12 cellular contexts compared by ENCODE assay signal in the genomic region with DNA sequence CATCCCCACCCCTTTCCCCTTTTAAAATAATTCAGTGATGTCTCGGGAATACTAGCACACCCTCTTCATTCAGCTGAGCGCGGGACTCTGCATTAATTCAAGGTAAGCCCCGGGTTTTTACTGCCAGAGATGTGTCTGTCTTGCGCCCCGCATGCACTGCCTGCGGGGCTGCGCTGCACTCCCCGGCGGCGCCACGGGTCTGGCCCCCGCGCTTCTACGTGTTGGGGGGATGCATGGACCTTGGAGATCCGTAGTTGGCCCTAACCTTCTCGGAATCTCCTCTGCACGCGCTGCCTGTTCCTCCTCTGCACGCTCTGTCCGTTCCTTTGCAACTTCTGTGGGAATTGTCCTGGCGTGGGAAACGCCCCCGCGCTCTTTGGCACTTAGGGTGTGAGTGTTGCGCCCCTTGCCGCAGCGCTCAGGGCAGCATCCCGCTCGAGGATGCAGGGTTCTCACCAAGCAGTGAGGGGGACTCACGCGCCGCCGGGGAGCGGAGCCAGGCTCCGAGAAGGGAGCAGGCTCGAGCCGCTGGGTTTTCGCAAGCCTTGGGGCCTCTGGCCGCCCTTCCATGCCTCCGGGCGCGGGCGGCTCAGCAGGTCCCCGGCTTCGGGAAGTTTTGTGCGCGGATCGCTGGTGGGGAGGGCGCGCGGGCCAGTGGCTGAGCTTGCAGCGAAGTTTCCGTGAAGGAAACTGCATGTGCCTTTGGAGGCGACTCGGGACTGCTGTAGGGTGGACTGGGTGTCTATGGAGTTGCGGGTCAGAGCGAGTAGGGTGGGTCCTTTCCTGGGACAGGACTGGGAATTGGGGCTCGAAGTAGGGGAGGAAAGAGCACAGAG.
DNase-seq lines count a peak whose midpoint lies in the region; ATAC-seq, FAIRE-seq and TF ChIP-seq lines count a peak whose summit lies in the region.
"Had no signal": no experiment of that assay in that cellular context is flagged by ENCODE, and none has a peak within 500 bp of the region (broad histone marks: within the 10 kb centered on the region; RNA-seq: fewer than 3 reads in every experiment).

No MANE protein-coding gene starts in this region.

- H3K9me3 Mint-ChIP-seq in activated CD4-positive, alpha-beta T cell treated with anti-CD3 and anti-CD28 coated beads, Interleukin-2, amount 10 ng/mL, durations not matched to agents 24 days and 14 days: no peaks in the 10 kb centered on the region
- H3K9me3 Mint-ChIP-seq in WTC11 (no peaks in the 10 kb centered on the region), HFFc6 (no peaks in the 10 kb centered on the region)

- intact Hi-C loops in activated CD4-positive, alpha-beta T cell treated with anti-CD3 and anti-CD28 coated beads, Interleukin-2, amount 10 ng/mL, durations not matched to agents 24 days and 14 days (cut with micrococcal nuclease): loop anchor here (5.0 kb wide), 1 partner anchor 79 kb away; no protein-coding TSS in a partner anchor
- intact Hi-C loops in endothelial cell of umbilical vein (cut with micrococcal nuclease) (no loop called here), body of pancreas (cut with DNase I) (no loop called here)

- POLR2A ChIA-PET in WTC11 (lab: Charles Lee): no interaction called here
- POLR2A ChIA-PET in endothelial cell of umbilical vein (lab: Charles Lee): no interaction called here

- peak overlapping the region; percentile 62 for H3K4me3 Mint-ChIP-seq in activated CD4-positive, alpha-beta T cell treated with anti-CD3 and anti-CD28 coated beads, Interleukin-2, amount 10 ng/mL, durations not matched to agents 24 days and 14 days
- peak overlapping the region; percentile 86 for H3K4me3 Mint-ChIP-seq in WTC11
- H3K4me3 Mint-ChIP-seq in HFFc6: no peak overlapping the region; the same call in 1 of the 2 replicates
- H3K4me3 Mint-ChIP-seq: B cell had no signal

- H3K27ac ChIP-seq in endothelial cell of umbilical vein (ENCODE audit: insufficient read depth, low read depth, low read length): no peak overlapping the region
- H3K27ac ChIP-seq in body of pancreas: no peak overlapping the region
- H3K27ac ChIP-seq: HL-60 had no signal

- no peaks in the 10 kb centered on the region for H4K20me1 ChIP-seq in endothelial cell of umbilical vein (replicated peaks; ENCODE audit: control insufficient read depth, extremely low read depth, insufficient read depth, low read length)

- CTCF ChIA-PET in WTC11 (lab: Charles Lee): interaction anchor here (2.1 to 5.4 kb wide), 3 partner anchors 107 to 129 kb away, joined by 5 to 27 read pairs (median 7); no protein-coding TSS in a partner anchor
- CTCF ChIA-PET in endothelial cell of umbilical vein (lab: Charles Lee): no interaction called here

- peaks cover 69% of the 10 kb centered on the region for H3K27me3 Mint-ChIP-seq in activated CD4-positive, alpha-beta T cell treated with anti-CD3 and anti-CD28 coated beads, Interleukin-2, amount 10 ng/mL, durations not matched to agents 24 days and 14 days
- H3K27me3 Mint-ChIP-seq in WTC11 (ENCODE audit: low read depth) (peaks cover 76% of the 10 kb centered on the region), HFFc6 (ENCODE audit: insufficient read depth) (peaks cover 40% of the 10 kb centered on the region)

- H3K36me3 ChIP-seq in endothelial cell of umbilical vein (ENCODE audit: control insufficient read depth in 2 of 2, extremely low read depth in 1 of 2, insufficient read depth in 2 of 2, low read length in 2 of 2): no peaks in the 10 kb centered on the region
- H3K36me3 ChIP-seq in body of pancreas (replicated peaks in 1 of 2; ENCODE audit: insufficient read depth in 1 of 2, low read depth in 2 of 2): no peaks in the 10 kb centered on the region

- DNase-seq in activated CD4-positive, alpha-beta T cell treated with anti-CD3 and anti-CD28 coated beads, Interleukin-2, amount 10 ng/mL, durations not matched to agents 24 days and 14 days: no peak
- no peak for DNase-seq in activated CD4-positive, alpha-beta T cell treated with anti-CD3 and anti-CD28 coated beads for 1 hour
- DNase-seq in WTC11 (ENCODE audit: low spot score): peak; percentile 62
- DNase-seq in endothelial cell of umbilical vein (ENCODE audit: low read depth, low spot score): no peak
- peak; percentile 81 for DNase-seq in retina
- DNase-seq in HFFc6: no peak
- no peak for DNase-seq in body of pancreas
- DNase-seq: NCI-H1930 had no signal

- H3K27me3 ChIP-seq in endothelial cell of umbilical vein (ENCODE audit: control insufficient read depth in 2 of 2, insufficient read depth in 2 of 2, low read length in 2 of 2) (peaks cover 31 to 38% of the 10 kb centered on the region in 2 experiments), body of pancreas (peaks cover 0 to 6% of the 10 kb centered on the region in 2 donors)

- FAIRE-seq in endothelial cell of umbilical vein (lab: Jason Lieb, UNC): no peak
- FAIRE-seq: islet of Langerhans had no signal

- TF ChIP-seq POLR2A in endothelial cell of umbilical vein (IDR thresholded peaks at IDR 0.05; ENCODE audit: low read depth, low read length) (no peak), body of pancreas (IDR thresholded peaks at IDR 0.05) (no peak)

- no peaks in the 10 kb centered on the region for H3K79me2 ChIP-seq in endothelial cell of umbilical vein (ENCODE audit: control insufficient read depth, insufficient read depth, low read length)

- no peak overlapping the region for H3K4me3 ChIP-seq in endothelial cell of umbilical vein (replicated peaks in 1 of 3; ENCODE audit: insufficient read depth in 1 of 3, low read depth in 1 of 3, low read length in 3 of 3)
- no peak overlapping the region for H3K4me3 ChIP-seq in body of pancreas

- H3K4me2 ChIP-seq in endothelial cell of umbilical vein (ENCODE audit: insufficient read depth, low read length): no peak overlapping the region

- H3K9me1 ChIP-seq in endothelial cell of umbilical vein (replicated peaks; ENCODE audit: control insufficient read depth, extremely low read depth, insufficient read depth, low read length): no peaks in the 10 kb centered on the region

- H3K9ac ChIP-seq in endothelial cell of umbilical vein (replicated peaks; ENCODE audit: extremely low read depth, insufficient read depth, low read length): no peak overlapping the region

- no peaks in the 10 kb centered on the region for H3K4me1 ChIP-seq in endothelial cell of umbilical vein (ENCODE audit: control insufficient read depth, extremely low read depth, insufficient read depth, low read length)
- H3K4me1 ChIP-seq in body of pancreas: peaks cover 6% of the 10 kb centered on the region

- no TSS peak for BruUV-seq in endothelial cell of umbilical vein (replicated peaks; lab: Mats Ljungman, UMichigan)

- TF ChIP-seq CTCF in WTC11 (IDR thresholded peaks at IDR 0.05) (no peak), endothelial cell of umbilical vein (IDR thresholded peaks at IDR 0.05; ENCODE audit: extremely low read depth in 1 of 2, insufficient read depth in 1 of 2, low read depth in 1 of 2, low read length in 2 of 2) (no peak), HFFc6 (IDR thresholded peaks at IDR 0.05) (no peak), body of pancreas (IDR thresholded peaks at IDR 0.05) (no peak)

- dilution Hi-C loops in endothelial cell of umbilical vein (cut with MboI; ENCODE audit: extremely low pct_ligation_motif_present, low sequenced_read_pairs): loop anchor here (25.0 kb wide), 1 partner anchor 94 kb away; no protein-coding TSS in a partner anchor

- ATAC-seq in WTC11: peak; percentile 80
- ATAC-seq in HG03108 (IDR thresholded peaks at IDR 0.05; ENCODE audit: unreplicated experiment): no peak
- no peak for ATAC-seq in body of pancreas

- H3K9me3 ChIP-seq in endothelial cell of umbilical vein (replicated peaks; ENCODE audit: control insufficient read depth, insufficient read depth, low read length) (no peaks in the 10 kb centered on the region), body of pancreas (no peaks in the 10 kb centered on the region)

- H3K36me3 Mint-ChIP-seq in activated CD4-positive, alpha-beta T cell treated with anti-CD3 and anti-CD28 coated beads, Interleukin-2, amount 10 ng/mL, durations not matched to agents 24 days and 14 days (ENCODE audit: low read depth): peaks cover 1% of the 10 kb centered on the region
- H3K36me3 Mint-ChIP-seq in WTC11 (no peaks in the 10 kb centered on the region), HFFc6 (ENCODE audit: low read depth) (no peaks in the 10 kb centered on the region)

- peak overlapping the region; percentile 7 for H3K27ac Mint-ChIP-seq in activated CD4-positive, alpha-beta T cell treated with anti-CD3 and anti-CD28 coated beads, Interleukin-2, amount 10 ng/mL, durations not matched to agents 24 days and 14 days
- H3K27ac Mint-ChIP-seq in WTC11 (no peak overlapping the region), HFFc6 (no peak overlapping the region)
- H3K27ac Mint-ChIP-seq: B cell had no signal

- WGBS in body of pancreas, 2 donors: 0 to 1% methylated on average over 21 to 59 of the region's 59 CpGs

- no peak overlapping the region for H2AFZ ChIP-seq in endothelial cell of umbilical vein (ENCODE audit: low read depth, low read length)

- peaks cover 22% of the 10 kb centered on the region for H3K4me1 Mint-ChIP-seq in activated CD4-positive, alpha-beta T cell treated with anti-CD3 and anti-CD28 coated beads, Interleukin-2, amount 10 ng/mL, durations not matched to agents 24 days and 14 days
- H3K4me1 Mint-ChIP-seq in WTC11: peaks cover 16% of the 10 kb centered on the region
- no peaks in the 10 kb centered on the region for H3K4me1 Mint-ChIP-seq in HFFc6 (ENCODE audit: low read depth)
- H3K4me1 Mint-ChIP-seq: B cell had no signal

TF ChIP-seq in WTC11, 78 proteins besides CTCF, POLR2A, EP300 and RAD21 (continues in another document):
- TF ChIP-seq TCF7 (CRISPR knock-in tag; IDR thresholded peaks at IDR 0.05; ENCODE audit: low read depth): no peak
- peak; percentile 50; the same call in 1 of the 2 replicates for TF ChIP-seq FOXP1 (CRISPR knock-in tag; IDR thresholded peaks at IDR 0.05; ENCODE audit: borderline replicate concordance)

TF ChIP-seq in endothelial cell of umbilical vein, 7 proteins besides CTCF, POLR2A, EP300 and RAD21:
- TF ChIP-seq, protein P1, sequence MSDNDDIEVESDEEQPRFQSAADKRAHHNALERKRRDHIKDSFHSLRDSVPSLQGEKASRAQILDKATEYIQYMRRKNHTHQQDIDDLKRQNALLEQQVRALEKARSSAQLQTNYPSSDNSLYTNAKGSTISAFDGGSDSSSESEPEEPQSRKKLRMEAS (IDR thresholded peaks at IDR 0.05; ENCODE audit: insufficient read depth, insufficient read length): no peak
- TF ChIP-seq JUN (IDR thresholded peaks at IDR 0.05; ENCODE audit: borderline replicate concordance, insufficient read depth, insufficient read length, low read depth): no peak
- TF ChIP-seq EZH2 (IDR thresholded peaks at IDR 0.05; ENCODE audit: borderline replicate concordance, low read depth, low read length, severe bottlenecking): peak; percentile 44
TF ChIP-seq in endothelial cell of umbilical vein: peak in this region for 1.

Comparison
In these comparisons a context has a peak if more than half of its experiments do, and no peak if none do; other contexts are left out.
1. DNase-seq: peak in WTC11 (single experiment) and retina (single experiment); none in activated CD4-positive, alpha-beta T cell treated with anti-CD3 and anti-CD28 coated beads, Interleukin-2, amount 10 ng/mL, durations not matched to agents 24 days and 14 days (single experiment), activated CD4-positive, alpha-beta T cell treated with anti-CD3 and anti-CD28 coated beads for 1 hour (single experiment), endothelial cell of umbilical vein (single experiment), HFFc6 (single experiment) and body of pancreas (0 of 4).